In the genomic region with DNA sequence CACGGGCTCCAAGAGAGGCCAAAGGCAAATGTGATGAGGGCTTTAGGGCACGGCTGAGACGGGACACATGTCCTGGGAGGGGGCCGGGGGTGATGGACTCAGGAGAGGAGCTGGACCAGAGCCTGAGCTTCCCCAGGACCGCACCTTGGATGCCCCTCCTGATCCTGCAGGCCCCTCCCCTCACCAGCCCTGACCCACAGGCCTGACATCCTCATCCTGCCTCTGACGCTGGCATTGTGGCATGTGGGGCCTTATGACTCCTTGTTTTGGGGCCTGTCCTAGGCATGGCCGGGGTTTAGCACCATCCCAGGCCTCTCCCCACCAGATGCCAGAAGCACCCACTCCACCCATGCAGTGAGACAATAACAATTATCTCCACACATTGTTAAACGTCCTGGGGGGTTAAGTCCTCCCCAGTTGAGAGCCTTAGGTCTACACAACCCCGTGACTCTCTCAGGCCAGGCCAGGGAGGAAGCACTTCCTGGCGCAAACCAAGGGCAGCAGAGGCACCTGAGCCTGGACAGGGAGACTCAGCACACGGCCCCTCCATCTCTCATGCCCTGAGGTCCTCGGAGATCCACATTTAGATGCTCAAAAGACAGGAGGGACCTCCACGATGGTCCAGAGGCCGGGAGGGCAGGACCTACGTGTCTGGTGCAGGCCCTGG, we compare ENCODE assay signal across 5 cellular contexts. TPM values are rescaled to one million over a fixed set of nuclear protein-coding genes. Genes with fewer than 3 reads are reported as not detected.
"Had no signal": no experiment of that assay in that cellular context is flagged by ENCODE, and none has a peak within 500 bp of the region (broad histone marks: within the 10 kb centered on the region; RNA-seq: fewer than 3 reads in every experiment).

No MANE protein-coding gene starts in this region.

RNA-seq across cellular contexts. Expression of gene SIGLEC7, which starts 0.8 kb away (rescaled TPM):
- total RNA-seq: chondrocyte, epithelial cell of proximal tubule, neural crest cell, prostate gland, renal cortical epithelial cell had no signal

RNA-seq across cellular contexts. Expression of gene SIGLEC9, which starts 18.2 kb away (rescaled TPM):
- total RNA-seq: chondrocyte, epithelial cell of proximal tubule, neural crest cell, renal cortical epithelial cell had no signal
